In the genomic region with DNA sequence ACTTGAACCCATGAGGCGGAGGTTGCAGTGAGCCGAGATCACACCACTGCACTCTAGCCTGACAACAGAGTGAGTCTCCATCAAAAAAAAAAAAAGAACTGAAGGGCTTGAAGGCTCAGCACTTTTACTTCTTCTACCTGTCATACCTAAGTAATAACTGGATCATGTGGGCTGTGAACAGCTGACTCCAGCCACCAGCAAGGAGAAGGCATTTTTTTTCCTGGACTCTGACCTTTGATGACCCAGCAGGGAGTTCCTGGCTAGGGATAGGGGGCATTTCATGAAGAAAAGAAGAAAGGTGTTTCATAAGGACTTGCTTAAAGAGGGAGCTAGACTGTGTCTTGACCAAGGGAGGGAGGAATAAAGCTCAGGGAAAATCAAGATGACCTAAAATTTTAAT, we compare ENCODE assay signal across 26 cellular contexts.
"Had no signal": no experiment of that assay in that cellular context is flagged by ENCODE, and none has a peak within 500 bp of the region (broad histone marks: within the 10 kb centered on the region; RNA-seq: fewer than 3 reads in every experiment).

No MANE protein-coding gene starts in this region.

- H3K27me3 Mint-ChIP-seq: type B pancreatic cell had no signal

- H3K4me1 ChIP-seq: stomach, suprapubic skin, testis, thyroid gland, transverse colon, upper lobe of left lung, upper lobe of right lung, uterus, vagina had no signal

- H3K4me3 Mint-ChIP-seq: stimulated activated effector memory CD8-positive, alpha-beta T cell treated with anti-CD3 and anti-CD28 coated beads, Interleukin-12 subunit alpha, Interleukin-12 subunit beta, amount 100 ng/mL, for 72 hours; stimulated activated memory B cell treated with anti-CD40 and anti-IgM and Interleukin-4, amounts not matched to agents 10 μg/mL and 1 μg/mL and 100 μg/mL, for 72 hours; stimulated activated naive B cell treated with anti-CD40 and anti-IgM and Interleukin-4, amounts not matched to agents 10 μg/mL and 1 μg/mL and 100 μg/mL, for 72 hours; stimulated activated naive CD8-positive, alpha-beta T cell treated with anti-CD3 and anti-CD28 coated beads, Interleukin-15, amount 100 ng/mL, for 72 hours; stimulated activated naive CD8-positive, alpha-beta T cell treated with anti-CD3 and anti-CD28 coated beads, Interleukin-15, Interleukin-2, amounts not matched to agents 100 ng/mL and 50 ng/mL, for 24 hours; type B pancreatic cell had no signal

- H3K4me1 Mint-ChIP-seq: stimulated activated effector memory CD8-positive, alpha-beta T cell treated with anti-CD3 and anti-CD28 coated beads, Interleukin-12 subunit alpha, Interleukin-12 subunit beta, amount 100 ng/mL, for 72 hours; stimulated activated naive CD8-positive, alpha-beta T cell treated with anti-CD3 and anti-CD28 coated beads, Interleukin-15, amount 100 ng/mL, for 72 hours had no signal

- DNase-seq: stimulated activated CD4-positive, alpha-beta T cell treated with anti-CD3 and anti-CD28 coated beads, Interleukin-2, amount 100 ng/mL, for 48 hours; stimulated activated CD4-positive, alpha-beta T cell treated with anti-CD3 and anti-CD28 coated beads, Interleukin-4, amount 100 ng/mL, for 1 hour; stimulated activated CD4-positive, alpha-beta T cell treated with anti-CD3 and anti-CD28 coated beads, Interleukin-4, amount 100 ng/mL, for 24 hours; stimulated activated CD4-positive, alpha-beta T cell treated with anti-CD3 and anti-CD28 coated beads, Interleukin-4, amount 100 ng/mL, for 4 hours; stimulated activated CD8-positive, alpha-beta memory T cell treated with anti-CD3 and anti-CD28 coated beads, Interleukin-4, amount 100 ng/mL, for 48 hours; stimulated activated naive B cell treated with anti-CD40 and anti-IgM and Interleukin-4, amounts not matched to agents 10 μg/mL and 1 μg/mL and 100 μg/mL, for 72 hours; stimulated activated naive CD4-positive, alpha-beta T cell; stimulated activated naive CD4-positive, alpha-beta T cell treated with Interleukin-2 at 50 U/mL for 16 hours; stimulated activated naive CD8-positive, alpha-beta T cell treated with anti-CD3 and anti-CD28 coated beads, Interleukin-15, amount 100 ng/mL, for 72 hours; stimulated activated naive CD8-positive, alpha-beta T cell treated with anti-CD3 and anti-CD28 coated beads, Interleukin-15, Interleukin-2, amounts not matched to agents 100 U/mL and 50 U/mL, for 24 hours; stomach; testis; thyroid gland; tibial artery; transverse colon; upper lobe of left lung; upper lobe of right lung; uterus had no signal

- H3K36me3 Mint-ChIP-seq: stimulated activated effector memory CD8-positive, alpha-beta T cell treated with anti-CD3 and anti-CD28 coated beads, Interleukin-12 subunit alpha, Interleukin-12 subunit beta, amount 100 ng/mL, for 72 hours; type B pancreatic cell had no signal

- H3K27ac Mint-ChIP-seq: stimulated activated effector memory CD8-positive, alpha-beta T cell treated with anti-CD3 and anti-CD28 coated beads, Interleukin-12 subunit alpha, Interleukin-12 subunit beta, amount 100 ng/mL, for 72 hours; stimulated activated memory B cell treated with anti-CD40 and anti-IgM and Interleukin-4, amounts not matched to agents 10 μg/mL and 1 μg/mL and 100 μg/mL, for 72 hours; stimulated activated naive B cell treated with anti-CD40 and anti-IgM and Interleukin-4, amounts not matched to agents 10 μg/mL and 1 μg/mL and 100 μg/mL, for 72 hours; stimulated activated naive CD8-positive, alpha-beta T cell treated with anti-CD3 and anti-CD28 coated beads, Interleukin-15, amount 100 ng/mL, for 72 hours; stimulated activated naive CD8-positive, alpha-beta T cell treated with anti-CD3 and anti-CD28 coated beads, Interleukin-15, Interleukin-2, amounts not matched to agents 100 ng/mL and 50 ng/mL, for 24 hours; type B pancreatic cell had no signal

- H3K4me3 ChIP-seq: stomach, suprapubic skin, testis, thoracic aorta, thyroid gland, tibial artery, tibial nerve, transverse colon, upper lobe of left lung, upper lobe of right lung, uterus, vagina had no signal

- H3K27me3 ChIP-seq: stomach, suprapubic skin, testis, thyroid gland, tibial artery, tibial nerve, transverse colon, upper lobe of left lung, upper lobe of right lung, uterus, vagina had no signal

- ATAC-seq: stimulated activated effector memory CD8-positive, alpha-beta T cell treated with anti-CD3 and anti-CD28 coated beads, Interleukin-12 subunit alpha, Interleukin-12 subunit beta, amount 100 ng/mL, for 72 hours; stimulated activated memory B cell treated with anti-CD40 and anti-IgM and Interleukin-4, amounts not matched to agents 10 μg/mL and 1 μg/mL and 100 μg/mL, for 72 hours; stimulated activated naive B cell treated with anti-CD40 and anti-IgM and Interleukin-4, amounts not matched to agents 10 μg/mL and 1 μg/mL and 100 μg/mL, for 72 hours; stimulated activated naive CD8-positive, alpha-beta T cell treated with anti-CD3 and anti-CD28 coated beads, Interleukin-15, amount 100 ng/mL, for 72 hours; stimulated activated naive CD8-positive, alpha-beta T cell treated with anti-CD3 and anti-CD28 coated beads, Interleukin-15, Interleukin-2, amounts not matched to agents 100 U/mL and 50 U/mL, for 24 hours; upper lobe of right lung had no signal

- H3K36me3 ChIP-seq: stomach, suprapubic skin, thoracic aorta, thyroid gland, tibial artery, tibial nerve, transverse colon, upper lobe of left lung, upper lobe of right lung, uterus, vagina had no signal

- H3K27ac ChIP-seq: stomach, suprapubic skin, testis, thoracic aorta, thyroid gland, tibial artery, tibial nerve, transverse colon, upper lobe of left lung, upper lobe of right lung, uterus, vagina had no signal

- H3K9me3 ChIP-seq: stomach, suprapubic skin, testis, thoracic aorta, thyroid gland, tibial artery, tibial nerve, transverse colon, upper lobe of left lung, upper lobe of right lung, uterus, vagina had no signal
